18 cellular contexts compared by ENCODE assay signal in the genomic region with DNA sequence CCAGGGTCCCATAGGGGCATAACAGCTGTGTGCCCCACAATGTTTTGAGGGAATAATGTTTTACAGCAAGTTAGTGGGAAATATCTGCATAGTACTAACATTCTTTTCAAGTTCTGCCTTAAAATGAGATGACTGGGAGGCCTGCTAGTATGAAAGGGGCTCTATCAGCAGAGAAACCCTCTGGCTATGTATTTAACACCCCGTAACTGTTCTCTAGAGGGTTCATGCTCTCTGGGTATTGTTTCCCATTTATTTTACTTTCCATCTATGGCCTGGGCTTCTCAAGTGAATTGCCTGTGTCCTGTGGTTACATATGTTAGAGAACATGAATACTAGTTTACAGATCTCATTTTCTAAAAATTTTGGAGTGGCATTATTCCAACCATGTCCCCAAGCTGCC. TPM values are rescaled to one million over a fixed set of nuclear protein-coding genes. Genes with fewer than 3 reads are reported as not detected.
A peak's percentile ranks its signal among the peaks of the same experiment; 100 is the strongest.
DNase-seq lines count a peak whose midpoint lies in the region; ATAC-seq, FAIRE-seq and TF ChIP-seq lines count a peak whose summit lies in the region.
"Had no signal": no experiment of that assay in that cellular context is flagged by ENCODE, and none has a peak within 500 bp of the region (broad histone marks: within the 10 kb centered on the region; RNA-seq: fewer than 3 reads in every experiment).

No MANE protein-coding gene starts in this region.

- no peak for FAIRE-seq in GM12891 (lab: Jason Lieb, UNC)
- FAIRE-seq: A549, H1, K562 had no signal

- no peak overlapping the region for H3K4me3 Mint-ChIP-seq in activated naive CD4-positive, alpha-beta T cell treated with anti-CD3 and anti-CD28 coated beads, Interleukin-2, amount 50 U/mL, for 24 hours
- no peak overlapping the region for H3K4me3 Mint-ChIP-seq in activated naive CD4-positive, alpha-beta T cell treated with anti-CD3 and anti-CD28 coated beads, Interleukin-2, amount 10 ng/mL, durations not matched to agents 7 days and 5 days
- H3K4me3 Mint-ChIP-seq in stimulated activated effector memory CD8-positive, alpha-beta T cell treated with anti-CD3 and anti-CD28 coated beads, Interleukin-12 subunit alpha, Interleukin-12 subunit beta, amount 100 ng/mL, for 72 hours: no peak overlapping the region

- ATAC-seq in stimulated activated effector memory CD8-positive, alpha-beta T cell treated with anti-CD3 and anti-CD28 coated beads, Interleukin-12 subunit alpha, Interleukin-12 subunit beta, amount 100 ng/mL, for 72 hours: no peak
- ATAC-seq: A549, K562, Panc1, Right ventricle myocardium inferior had no signal

- peaks cover 91% of the 10 kb centered on the region for H3K4me1 Mint-ChIP-seq in activated naive CD4-positive, alpha-beta T cell treated with anti-CD3 and anti-CD28 coated beads, Interleukin-2, amount 50 U/mL, for 24 hours
- peaks cover 24% of the 10 kb centered on the region for H3K4me1 Mint-ChIP-seq in activated naive CD4-positive, alpha-beta T cell treated with anti-CD3 and anti-CD28 coated beads, Interleukin-2, amount 10 ng/mL, durations not matched to agents 7 days and 5 days
- peaks cover 69% of the 10 kb centered on the region for H3K4me1 Mint-ChIP-seq in stimulated activated effector memory CD8-positive, alpha-beta T cell treated with anti-CD3 and anti-CD28 coated beads, Interleukin-12 subunit alpha, Interleukin-12 subunit beta, amount 100 ng/mL, for 72 hours

- no peaks in the 10 kb centered on the region for H3K27me3 Mint-ChIP-seq in activated naive CD4-positive, alpha-beta T cell treated with anti-CD3 and anti-CD28 coated beads, Interleukin-2, amount 50 U/mL, for 24 hours
- H3K27me3 Mint-ChIP-seq in activated naive CD4-positive, alpha-beta T cell treated with anti-CD3 and anti-CD28 coated beads, Interleukin-2, amount 10 ng/mL, durations not matched to agents 7 days and 5 days: no peaks in the 10 kb centered on the region

- CTCF ChIA-PET in activated naive CD4-positive, alpha-beta T cell treated with anti-CD3 and anti-CD28 coated beads, Interleukin-2, amount 10 ng/mL, durations not matched to agents 7 days and 5 days (lab: Charles Lee): no interaction called here

- H3K36me3 Mint-ChIP-seq in activated naive CD4-positive, alpha-beta T cell treated with anti-CD3 and anti-CD28 coated beads, Interleukin-2, amount 50 U/mL, for 24 hours: peaks cover 21% of the 10 kb centered on the region
- peaks cover 72% of the 10 kb centered on the region for H3K36me3 Mint-ChIP-seq in activated naive CD4-positive, alpha-beta T cell treated with anti-CD3 and anti-CD28 coated beads, Interleukin-2, amount 10 ng/mL, durations not matched to agents 7 days and 5 days
- H3K36me3 Mint-ChIP-seq in stimulated activated effector memory CD8-positive, alpha-beta T cell treated with anti-CD3 and anti-CD28 coated beads, Interleukin-12 subunit alpha, Interleukin-12 subunit beta, amount 100 ng/mL, for 72 hours: peaks cover 65% of the 10 kb centered on the region

- no peaks in the 10 kb centered on the region for H3K9me3 Mint-ChIP-seq in activated naive CD4-positive, alpha-beta T cell treated with anti-CD3 and anti-CD28 coated beads, Interleukin-2, amount 50 U/mL, for 24 hours
- H3K9me3 Mint-ChIP-seq in activated naive CD4-positive, alpha-beta T cell treated with anti-CD3 and anti-CD28 coated beads, Interleukin-2, amount 10 ng/mL, durations not matched to agents 7 days and 5 days: no peaks in the 10 kb centered on the region
- no peaks in the 10 kb centered on the region for H3K9me3 Mint-ChIP-seq in stimulated activated effector memory CD8-positive, alpha-beta T cell treated with anti-CD3 and anti-CD28 coated beads, Interleukin-12 subunit alpha, Interleukin-12 subunit beta, amount 100 ng/mL, for 72 hours

- no peak for TF ChIP-seq POLR2A in GM12891 (IDR thresholded peaks at IDR 0.05; ENCODE audit: low read depth, low read length)

- no peak for DNase-seq in activated naive CD4-positive, alpha-beta T cell treated with anti-CD3 and anti-CD28 coated beads, Interleukin-2, amount 10 ng/mL, durations not matched to agents 7 days and 5 days
- DNase-seq in NCI-H69 (lab: John Stamatoyannopoulos, UW) (peak; percentile 64), foreskin melanocyte (peak; percentile 88), GM12891 (ENCODE audit: insufficient read length, low spot score) (no peak), KG1 (lab: John Stamatoyannopoulos, UW) (no peak)
- DNase-seq in stimulated activated effector memory CD8-positive, alpha-beta T cell treated with anti-CD3 and anti-CD28 coated beads, Interleukin-12 subunit alpha, Interleukin-12 subunit beta, amount 100 ng/mL, for 72 hours (ENCODE audit: low spot score in 2 of 2): no peak
- no peak for DNase-seq in activated effector memory CD4-positive, alpha-beta T cell treated with anti-CD3 and anti-CD28 coated beads, Interleukin-2, amount 50 U/mL, for 16 hours
- DNase-seq: C1 segment of cervical spinal cord, NCI-H146, NCI-H2081 treated with DMSO at 0.1 percent for 48 hours, NCI-H524, SK-N-SH had no signal

- peak overlapping the region; percentile 48 for H3K27ac Mint-ChIP-seq in activated naive CD4-positive, alpha-beta T cell treated with anti-CD3 and anti-CD28 coated beads, Interleukin-2, amount 50 U/mL, for 24 hours
- H3K27ac Mint-ChIP-seq in activated naive CD4-positive, alpha-beta T cell treated with anti-CD3 and anti-CD28 coated beads, Interleukin-2, amount 10 ng/mL, durations not matched to agents 7 days and 5 days: no peak overlapping the region
- peak overlapping the region; percentile 85 for H3K27ac Mint-ChIP-seq in stimulated activated effector memory CD8-positive, alpha-beta T cell treated with anti-CD3 and anti-CD28 coated beads, Interleukin-12 subunit alpha, Interleukin-12 subunit beta, amount 100 ng/mL, for 72 hours

TF ChIP-seq in GM12891, 5 proteins besides CTCF, POLR2A, EP300 and RAD21:
- TF ChIP-seq PAX5 (IDR thresholded peaks at IDR 0.05; ENCODE audit: insufficient read depth, low read length, severe bottlenecking): no peak
- no peak for TF ChIP-seq POU2F2 (IDR thresholded peaks at IDR 0.05; ENCODE audit: low read depth, low read length)
- TF ChIP-seq POLR2AphosphoS5 (IDR thresholded peaks at IDR 0.05; ENCODE audit: low read depth, low read length): no peak
- no peak for TF ChIP-seq SPI1 (IDR thresholded peaks at IDR 0.05; ENCODE audit: low read depth, low read length)
- no peak for TF ChIP-seq TAF1 (IDR thresholded peaks at IDR 0.05; ENCODE audit: low read depth, low read length)
TF ChIP-seq in GM12891: peak in this region for 0.

RNA-seq across cellular contexts. Expression of gene GNG2, which starts 37.4 kb away (rescaled TPM):
- polyA plus RNA-seq in GM12891 (2012; ENCODE audit: low read depth, missing spikeins): 33.6 TPM
- polyA plus RNA-seq: K562 had no signal

Comparison
In these comparisons a context has a peak if more than half of its experiments do, and no peak if none do; other contexts are left out.
1. DNase-seq: peak in NCI-H69 (single experiment) and foreskin melanocyte (single experiment); none in activated naive CD4-positive, alpha-beta T cell treated with anti-CD3 and anti-CD28 coated beads, Interleukin-2, amount 10 ng/mL, durations not matched to agents 7 days and 5 days (single experiment), stimulated activated effector memory CD8-positive, alpha-beta T cell treated with anti-CD3 and anti-CD28 coated beads, Interleukin-12 subunit alpha, Interleukin-12 subunit beta, amount 100 ng/mL, for 72 hours (0 of 2), GM12891 (single experiment), activated effector memory CD4-positive, alpha-beta T cell treated with anti-CD3 and anti-CD28 coated beads, Interleukin-2, amount 50 U/mL, for 16 hours (single experiment) and KG1 (single experiment).